ENCODE assay signal across 1 cellular context in genomic region chr16:27270389-27270788, GRCh38.
TF ChIP-seq lines count a peak whose summit lies in the region.

No MANE protein-coding gene starts in this region.

TF ChIP-seq in IMR-90, 13 proteins besides CTCF, POLR2A, EP300 and RAD21:
- TF ChIP-seq FOS (IDR thresholded peaks at IDR 0.05; ENCODE audit: low read depth, low read length) (no peak), NFE2L2 (IDR thresholded peaks at IDR 0.05; ENCODE audit: low read depth, low read length) (no peak), MAZ (IDR thresholded peaks at IDR 0.05; ENCODE audit: borderline replicate concordance, low read depth, low read length) (no peak), CHD1 (IDR thresholded peaks at IDR 0.05; ENCODE audit: low read depth, low read length) (no peak), RCOR1 (IDR thresholded peaks at IDR 0.05; ENCODE audit: insufficient replicate concordance, low read length) (no peak), SMC3 (IDR thresholded peaks at IDR 0.05; ENCODE audit: low read depth, low read length) (no peak), RFX5 (IDR thresholded peaks at IDR 0.05; ENCODE audit: low read depth, low read length) (no peak), CEBPB (IDR thresholded peaks at IDR 0.05; ENCODE audit: low read depth, low read length) (no peak), USF2 (IDR thresholded peaks at IDR 0.05; ENCODE audit: low read depth, low read length) (no peak), MXI1 (IDR thresholded peaks at IDR 0.05; ENCODE audit: borderline replicate concordance, low read depth, low read length) (no peak), MAFK (IDR thresholded peaks at IDR 0.05; ENCODE audit: low read depth, low read length) (no peak), BHLHE40 (IDR thresholded peaks at IDR 0.05; ENCODE audit: low read depth, low read length) (no peak), ELK1 (IDR thresholded peaks at IDR 0.05; ENCODE audit: borderline replicate concordance, low read depth, low read length) (no peak)
